ENCODE assay signal across 14 cellular contexts in the genomic region with DNA sequence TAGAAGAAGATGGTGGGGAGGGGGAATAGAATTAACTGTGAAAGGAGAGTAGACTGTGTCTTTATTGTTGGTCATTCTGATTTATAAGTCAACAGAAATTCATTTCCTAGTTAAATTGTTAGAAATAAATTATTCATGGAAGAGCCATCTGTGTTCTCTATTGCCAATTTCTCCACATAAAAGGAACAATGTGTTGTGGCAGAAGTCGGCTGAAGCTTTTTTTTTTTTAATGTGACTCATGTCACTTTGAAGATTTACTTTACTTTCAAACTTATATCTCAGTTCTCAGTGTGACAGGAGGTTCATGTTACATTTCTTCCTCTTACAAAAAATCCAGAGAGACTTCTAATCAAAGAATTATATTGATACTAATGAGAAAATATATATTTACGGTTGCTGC.
"Had no signal": no experiment of that assay in that cellular context is flagged by ENCODE, and none has a peak within 500 bp of the region (broad histone marks: within the 10 kb centered on the region; RNA-seq: fewer than 3 reads in every experiment).

No MANE protein-coding gene starts in this region.

- H3K36me3 ChIP-seq: gastrocnemius medialis, heart left ventricle, suprapubic skin, vagina, WERI-Rb-1 had no signal

- H3K4me1 ChIP-seq: body of pancreas, gastrocnemius medialis had no signal

- H3K4me3 ChIP-seq: body of pancreas, gastrocnemius medialis, heart left ventricle, suprapubic skin, vagina had no signal

- H3K27ac ChIP-seq: body of pancreas, gastrocnemius medialis, heart left ventricle, suprapubic skin, vagina, WERI-Rb-1 had no signal

- H3K9me3 ChIP-seq: body of pancreas, gastrocnemius medialis, heart left ventricle, suprapubic skin, vagina had no signal

- DNase-seq: activated CD4-positive, alpha-beta T cell treated with anti-CD3 and anti-CD28 coated beads for 1 hour; activated gamma-delta T cell treated with Interleukin-2 at 50 U/mL for 16 hours; amniotic stem cell; body of pancreas; endodermal cell; gastrocnemius medialis; heart left ventricle; left ventricle myocardium superior; occipital lobe; stimulated activated CD4-positive, alpha-beta T cell treated with anti-CD3 and anti-CD28 coated beads, Interleukin-2, amount 100 ng/mL, for 24 hours; trophoblast cell; WERI-Rb-1 had no signal

- H3K27me3 ChIP-seq: body of pancreas, gastrocnemius medialis, suprapubic skin, vagina had no signal
